ENCODE assay signal across 8 cellular contexts in the genomic region with DNA sequence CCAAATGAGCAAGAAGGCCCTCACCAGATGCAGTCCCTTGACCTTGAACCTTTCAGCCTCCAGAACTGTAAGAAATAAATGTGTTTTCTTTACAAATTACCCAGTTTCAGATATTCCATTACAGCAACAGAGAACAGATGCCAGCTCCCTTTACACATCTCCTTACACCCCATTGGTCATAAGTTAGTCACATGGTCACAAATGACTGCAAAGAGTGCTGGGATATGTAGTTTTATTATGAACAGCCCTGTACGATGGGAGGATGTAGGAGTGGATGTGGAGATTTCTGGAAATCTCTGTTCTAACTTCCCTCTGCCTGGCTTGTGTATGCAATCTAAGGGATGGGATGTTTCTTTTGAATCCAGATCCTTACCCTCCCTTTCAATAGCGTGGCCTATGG. TPM values are rescaled to one million over a fixed set of nuclear protein-coding genes. Genes with fewer than 3 reads are reported as not detected.
DNase-seq lines count a peak whose midpoint lies in the region; ATAC-seq and TF ChIP-seq lines count a peak whose summit lies in the region.

No MANE protein-coding gene starts in this region.

- H3K27ac ChIP-seq in left lung: no peak overlapping the region
- no peak overlapping the region for H3K27ac ChIP-seq in vagina

- H3K9me3 ChIP-seq in left lung (no peaks in the 10 kb centered on the region), vagina (no peaks in the 10 kb centered on the region)

- no peak overlapping the region for H3K4me3 Mint-ChIP-seq in activated CD8-positive, alpha-beta T cell treated with anti-CD3 and anti-CD28 coated beads for 36 hours

- DNase-seq in Ammon's horn (ENCODE audit: low spot score) (peak; percentile 83), NCI-H1694 treated with DMSO at 0.1 percent for 48 hours (lab: John Stamatoyannopoulos, UW) (peak; percentile 91), left lung (no peak), GF-D8 (lab: John Stamatoyannopoulos, UW) (no peak), vagina (ENCODE audit: extremely low spot score in 2 of 2) (no peak)
- DNase-seq in activated CD8-positive, alpha-beta T cell treated with anti-CD3 and anti-CD28 coated beads for 36 hours: no peak

- ATAC-seq in GM18909 (IDR thresholded peaks at IDR 0.05; ENCODE audit: poor library complexity, unreplicated experiment) (peak; percentile 62), left lung (peak; percentile 74), HG03520 (IDR thresholded peaks at IDR 0.05; ENCODE audit: unreplicated experiment) (no peak)
- ATAC-seq in activated CD8-positive, alpha-beta T cell treated with anti-CD3 and anti-CD28 coated beads for 36 hours: peak; percentile 83

- H3K4me3 ChIP-seq in left lung (no peak overlapping the region), vagina (no peak overlapping the region)

- H3K9me3 Mint-ChIP-seq in activated CD8-positive, alpha-beta T cell treated with anti-CD3 and anti-CD28 coated beads for 36 hours: no peaks in the 10 kb centered on the region

- H3K36me3 Mint-ChIP-seq in activated CD8-positive, alpha-beta T cell treated with anti-CD3 and anti-CD28 coated beads for 36 hours (ENCODE audit: low read depth): no peaks in the 10 kb centered on the region

- no peak for TF ChIP-seq POLR2A in vagina (IDR thresholded peaks at IDR 0.05)

- POLR2A ChIA-PET in activated CD8-positive, alpha-beta T cell treated with anti-CD3 and anti-CD28 coated beads for 36 hours (lab: Charles Lee): no interaction called here

- H3K36me3 ChIP-seq in left lung (no peaks in the 10 kb centered on the region), vagina (no peaks in the 10 kb centered on the region)

- intact Hi-C loops in activated CD8-positive, alpha-beta T cell treated with anti-CD3 and anti-CD28 coated beads for 36 hours (cut with micrococcal nuclease): no loop called here
- intact Hi-C loops in left lung (cut with DNase I): no loop called here
- intact Hi-C loops in vagina (cut with DNase I): no loop called here

- H3K27me3 ChIP-seq in left lung: peaks cover 0 to 23% of the 10 kb centered on the region in 2 donors
- no peaks in the 10 kb centered on the region for H3K27me3 ChIP-seq in vagina

- H3K27ac Mint-ChIP-seq in activated CD8-positive, alpha-beta T cell treated with anti-CD3 and anti-CD28 coated beads for 36 hours: no peak overlapping the region

- no peaks in the 10 kb centered on the region for H3K4me1 ChIP-seq in left lung
- peaks cover 7% of the 10 kb centered on the region for H3K4me1 ChIP-seq in vagina

- H3K4me1 Mint-ChIP-seq in activated CD8-positive, alpha-beta T cell treated with anti-CD3 and anti-CD28 coated beads for 36 hours (ENCODE audit: low read depth): peaks cover 1% of the 10 kb centered on the region

- no peak for TF ChIP-seq CTCF in activated CD8-positive, alpha-beta T cell treated with anti-CD3 and anti-CD28 coated beads for 36 hours (IDR thresholded peaks at IDR 0.05)
- TF ChIP-seq CTCF in left lung (IDR thresholded peaks at IDR 0.05): no peak
- TF ChIP-seq CTCF in vagina (IDR thresholded peaks at IDR 0.05): no peak

- CTCF ChIA-PET in activated CD8-positive, alpha-beta T cell treated with anti-CD3 and anti-CD28 coated beads for 36 hours (lab: Charles Lee): interaction anchor here (7.1 kb wide), 1 partner anchor 10 kb away, joined by 50 read pairs; no protein-coding TSS in a partner anchor

- peaks cover 19% of the 10 kb centered on the region for H3K27me3 Mint-ChIP-seq in activated CD8-positive, alpha-beta T cell treated with anti-CD3 and anti-CD28 coated beads for 36 hours

RNA-seq across cellular contexts. Expression of a gene that starts 13.3 kb away (rescaled TPM):
- 1,000 to 10,000 TPM; 1,500 to 1,574 TPM for total RNA-seq in activated CD8-positive, alpha-beta T cell treated with anti-CD3 and anti-CD28 coated beads for 36 hours
- total RNA-seq in left lung: 100 to 1,000 TPM; 624 to 726 TPM
- 571 TPM for total RNA-seq in vagina

RNA-seq across cellular contexts. Expression of a gene that starts 23.2 kb away (rescaled TPM):
- total RNA-seq in activated CD8-positive, alpha-beta T cell treated with anti-CD3 and anti-CD28 coated beads for 36 hours: 1 to 10 TPM; 3.4 to 4.9 TPM
- 1 to 10 TPM; 6.9 to 7.7 TPM for total RNA-seq in left lung
- total RNA-seq in vagina: 3.4 TPM

Comparison
In these comparisons a context has a peak if more than half of its experiments do, and no peak if none do; other contexts are left out.
1. DNase-seq: peak in Ammon's horn (single experiment) and NCI-H1694 treated with DMSO at 0.1 percent for 48 hours (single experiment); none in activated CD8-positive, alpha-beta T cell treated with anti-CD3 and anti-CD28 coated beads for 36 hours (single experiment), left lung (0 of 2), GF-D8 (single experiment) and vagina (0 of 2).